In genomic region chr16:66382171-66382965, GRCh38 we compare ENCODE assay signal across 8 cellular contexts. TPM values are rescaled to one million over a fixed set of nuclear protein-coding genes. Genes with fewer than 3 reads are reported as not detected.
DNase-seq lines count a peak whose midpoint lies in the region; ATAC-seq and TF ChIP-seq lines count a peak whose summit lies in the region.

No MANE protein-coding gene starts in this region.

- TF ChIP-seq CTCF in RWPE1 (conservative IDR thresholded peaks at IDR 0.05; ENCODE audit: low read depth) (no peak), fibroblast of lung (conservative IDR thresholded peaks at IDR 0.05 in 1 of 2, IDR thresholded peaks at IDR 0.05 in 1 of 2; ENCODE audit: low read depth in 1 of 2, low read length in 2 of 2) (no peak), neural crest cell (conservative IDR thresholded peaks at IDR 0.05) (no peak)

- no peak overlapping the region for H3K4me2 ChIP-seq in fibroblast of lung (ENCODE audit: extremely low read depth, insufficient read depth, low read length)

- H2AFZ ChIP-seq in fibroblast of lung (ENCODE audit: low read length), result no peak overlapping the region

- POLR2A ChIA-PET in RWPE1 (lab: Yijun Ruan, JAX; ENCODE audit: low non-redundant PET), result no interaction called here
- POLR2A ChIA-PET in naive thymus-derived CD8-positive, alpha-beta T cell (lab: Charles Lee), result no interaction called here

- no peaks in the 10 kb centered on the region for H3K9me3 ChIP-seq in fibroblast of lung (ENCODE audit: control insufficient read depth, insufficient read depth, low read depth, low read length)

- peaks cover 5% of the 10 kb centered on the region for H3K4me1 Mint-ChIP-seq in neural crest cell
- peaks cover 0 to 2% (median 0%) of the 10 kb centered on the region in 4 donors for H3K4me1 Mint-ChIP-seq in naive thymus-derived CD8-positive, alpha-beta T cell

- ATAC-seq in naive thymus-derived CD8-positive, alpha-beta T cell, result no peak
- ATAC-seq in GM21360 (IDR thresholded peaks at IDR 0.05; ENCODE audit: unreplicated experiment) (no peak), HG03342 (IDR thresholded peaks at IDR 0.05; ENCODE audit: unreplicated experiment) (no peak)

- peaks cover 10% of the 10 kb centered on the region for H3K9me3 Mint-ChIP-seq in neural crest cell
- H3K9me3 Mint-ChIP-seq in naive thymus-derived CD8-positive, alpha-beta T cell, result peaks cover 0 to 22% (median 0%) of the 10 kb centered on the region in 9 donors

- no peaks in the 10 kb centered on the region for H3K4me1 ChIP-seq in fibroblast of lung (ENCODE audit: control insufficient read depth, extremely low read depth, insufficient read depth, low read length)

- H3K27me3 Mint-ChIP-seq in neural crest cell (ENCODE audit: low read depth), result no peaks in the 10 kb centered on the region
- H3K27me3 Mint-ChIP-seq in naive thymus-derived CD8-positive, alpha-beta T cell, result peaks cover 0 to 7% (median 3%) of the 10 kb centered on the region in 5 donors

- no peak overlapping the region for H3K4me3 ChIP-seq in fibroblast of lung (replicated peaks in 1 of 4; ENCODE audit: control extremely low read depth in 1 of 4, insufficient read depth in 1 of 4, low read depth in 3 of 4, low read length in 4 of 4)

- H3K4me3 Mint-ChIP-seq in neural crest cell, result no peak overlapping the region
- no peak overlapping the region for H3K4me3 Mint-ChIP-seq in naive thymus-derived CD8-positive, alpha-beta T cell

- no peak overlapping the region for H3K9ac ChIP-seq in fibroblast of lung (ENCODE audit: insufficient read depth, low read length)

- in situ Hi-C loops in Caki2 (cut with HindIII; ENCODE audit: low pct_unique_long_range_greater_than_20kb, low sequenced_read_pairs), result no loop called here

- H3K27ac ChIP-seq in RWPE1, result peak overlapping the region; percentile 91
- no peak overlapping the region for H3K27ac ChIP-seq in fibroblast of lung (ENCODE audit: insufficient read depth, low read length)

- H3K27me3 ChIP-seq in fibroblast of lung (ENCODE audit: control insufficient read depth, insufficient read depth, low read length), result peaks cover 2% of the 10 kb centered on the region

- no peaks in the 10 kb centered on the region for H3K79me2 ChIP-seq in fibroblast of lung (ENCODE audit: control insufficient read depth, insufficient read depth, low read length)

- H4K20me1 ChIP-seq in fibroblast of lung (ENCODE audit: control insufficient read depth, extremely low read depth, insufficient read depth, low read length), result no peaks in the 10 kb centered on the region

- peaks cover 5% of the 10 kb centered on the region for H3K36me3 Mint-ChIP-seq in neural crest cell (ENCODE audit: low read depth)
- no peaks in the 10 kb centered on the region for H3K36me3 Mint-ChIP-seq in naive thymus-derived CD8-positive, alpha-beta T cell

- peak overlapping the region; percentile 27 for H3K27ac Mint-ChIP-seq in neural crest cell (ENCODE audit: unreplicated experiment)
- no peak overlapping the region for H3K27ac Mint-ChIP-seq in naive thymus-derived CD8-positive, alpha-beta T cell

- DNase-seq in Caki2 (ENCODE audit: low read depth) (peak; percentile 65), RWPE1 (ENCODE audit: low spot score) (peak; percentile 86), fibroblast of lung (ENCODE audit: low read depth in 2 of 2) (peak; percentile 21 to 96), neural crest cell (ENCODE audit: low read depth, low spot score) (no peak)
- no peak for DNase-seq in naive thymus-derived CD8-positive, alpha-beta T cell
- DNase-seq in stimulated activated CD4-positive, alpha-beta T cell treated with anti-CD3 and anti-CD28 coated beads, Interleukin-2, amount 100 ng/mL, for 24 hours, result no peak

- no peaks in the 10 kb centered on the region for H3K36me3 ChIP-seq in fibroblast of lung (ENCODE audit: control insufficient read depth, insufficient read depth, low read length)

- CTCF ChIA-PET in RWPE1 (lab: Yijun Ruan, JAX), result interaction anchor here (0.5 to 0.8 kb wide), 3 partner anchors 106 to 392 kb away, joined by 3 read pairs; no protein-coding TSS in a partner anchor

RNA-seq across cellular contexts. Expression of gene CDH5, which starts 15.9 kb away (rescaled TPM):
- not detected in 2 replicates for total RNA-seq in Caki2 (2014; rRNA removed; shearing (Covaris generic); ENCODE audit: low replicate concordance)
- under 0.01 TPM in 1 of 2 replicates, not detected in the other for total RNA-seq in fibroblast of lung
- polyA plus RNA-seq in fibroblast of lung, result 0.02 and 0.07 TPM in 2 replicates
- polyA plus RNA-seq in fibroblast of lung (2012), result not detected in 2 replicates
- polyA minus RNA-seq in fibroblast of lung (ENCODE audit: low replicate concordance), result 0.20 TPM in 1 of 2 replicates, not detected in the other
- 0.45 and 0.56 TPM in 2 replicates for total RNA-seq in neural crest cell
- total RNA-seq in naive thymus-derived CD8-positive, alpha-beta T cell, result not detected
- polyA plus RNA-seq in naive thymus-derived CD8-positive, alpha-beta T cell, result not detected

RNA-seq across cellular contexts. Expression of gene BEAN1, which starts 44.7 kb away (rescaled TPM):
- 1.9 and 3.8 TPM in 2 replicates for total RNA-seq in Caki2 (2014; rRNA removed; shearing (Covaris generic); ENCODE audit: low replicate concordance)
- total RNA-seq in fibroblast of lung (not detected in 2 replicates), neural crest cell (1.5 TPM in 2 replicates)
- 0.02 and 0.07 TPM in 2 replicates for polyA plus RNA-seq in fibroblast of lung
- 0.10 and 0.26 TPM in 2 replicates for polyA plus RNA-seq in fibroblast of lung (2012)
- polyA minus RNA-seq in fibroblast of lung (ENCODE audit: low replicate concordance), result not detected in 2 replicates
- total RNA-seq in naive thymus-derived CD8-positive, alpha-beta T cell, result not detected
- polyA plus RNA-seq in naive thymus-derived CD8-positive, alpha-beta T cell, result not detected

Comparison
In these comparisons a context has a peak if more than half of its experiments do, and no peak if none do; other contexts are left out.
1. DNase-seq: peak in Caki2 (single experiment), RWPE1 (single experiment) and fibroblast of lung (2 of 2); none in neural crest cell (single experiment), naive thymus-derived CD8-positive, alpha-beta T cell (0 of 10) and stimulated activated CD4-positive, alpha-beta T cell treated with anti-CD3 and anti-CD28 coated beads, Interleukin-2, amount 100 ng/mL, for 24 hours (0 of 2).